ENCODE assay signal across 8 cellular contexts in genomic region chr3:9224490-9224889, GRCh38. TPM values are rescaled to one million over a fixed set of nuclear protein-coding genes. Genes with fewer than 3 reads are reported as not detected.
DNase-seq lines count a peak whose midpoint lies in the region; ATAC-seq and TF ChIP-seq lines count a peak whose summit lies in the region.

No MANE protein-coding gene starts in this region.

- peak; percentile 22; the same call in 1 of the 2 replicates for TF ChIP-seq CTCF in GM12874 (IDR thresholded peaks at IDR 0.05; ENCODE audit: insufficient read depth, low read depth, low read length)

- ATAC-seq in GM19372 (IDR thresholded peaks at IDR 0.05; ENCODE audit: low read depth, unreplicated experiment) (peak; percentile 77), HG03095 (IDR thresholded peaks at IDR 0.05; ENCODE audit: unreplicated experiment) (peak; percentile 97), Right ventricle myocardium inferior (no peak)

- peak; percentile 34 for DNase-seq in amniotic epithelial cell (ENCODE audit: low read depth)
- no peak for DNase-seq in GDM1 (lab: John Stamatoyannopoulos, UW)
- DNase-seq in GF-D8 (lab: John Stamatoyannopoulos, UW), result no peak
- no peak for DNase-seq in superior temporal gyrus (ENCODE audit: extremely low spot score)
- DNase-seq in Right ventricle myocardium inferior (ENCODE audit: missing footprints), result no peak

- intact Hi-C loops in Right ventricle myocardium inferior (cut with DNase I), result no loop called here

RNA-seq across cellular contexts. Expression of gene SRGAP3, which starts 25.0 kb away (rescaled TPM):
- total RNA-seq in Right ventricle myocardium inferior, result 6.1 TPM
